Comparison of ENCODE assay signal across 9 cellular contexts in genomic region chr15:25909806-25910205, GRCh38. TPM values are rescaled to one million over a fixed set of nuclear protein-coding genes. Genes with fewer than 3 reads are reported as not detected.
"Had no signal": no experiment of that assay in that cellular context is flagged by ENCODE, and none has a peak within 500 bp of the region (broad histone marks: within the 10 kb centered on the region; RNA-seq: fewer than 3 reads in every experiment).

No MANE protein-coding gene starts in this region.

- H3K4me2 ChIP-seq: KMS-11 had no signal

- H3K4me3 ChIP-seq: GM23248, K562 had no signal

- H3K9ac ChIP-seq: GM23248, KMS-11 had no signal

- H3K9me3 Mint-ChIP-seq: HFFc6 had no signal

- H3K27ac ChIP-seq: GM23248, HL-60, KMS-11 had no signal

- DNase-seq: GM23248, H9, HCEC 1CT, HFFc6, IMR-90, Karpas-422 had no signal

- H3K27ac Mint-ChIP-seq: H9, HFFc6 had no signal

- H2AFZ ChIP-seq: GM23248 had no signal

- H3K4me3 Mint-ChIP-seq: H9, HFFc6 had no signal

RNA-seq across cellular contexts. Expression of gene ATP10A, which starts 46.7 kb away (rescaled TPM):
- polyA plus RNA-seq: K562 had no signal
